1 cellular context compared by ENCODE assay signal in genomic region chr6:56346958-56347357, GRCh38.
TF ChIP-seq lines count a peak whose summit lies in the region.

No MANE protein-coding gene starts in this region.

TF ChIP-seq in IMR-90, 13 proteins besides CTCF, POLR2A, EP300 and RAD21:
- TF ChIP-seq BHLHE40 (IDR thresholded peaks at IDR 0.05; ENCODE audit: low read depth, low read length) (no peak), MAFK (IDR thresholded peaks at IDR 0.05; ENCODE audit: low read depth, low read length) (no peak), CEBPB (IDR thresholded peaks at IDR 0.05; ENCODE audit: low read depth, low read length) (no peak), MXI1 (IDR thresholded peaks at IDR 0.05; ENCODE audit: borderline replicate concordance, low read depth, low read length) (no peak), NFE2L2 (IDR thresholded peaks at IDR 0.05; ENCODE audit: low read depth, low read length) (no peak), SMC3 (IDR thresholded peaks at IDR 0.05; ENCODE audit: low read depth, low read length) (no peak), FOS (IDR thresholded peaks at IDR 0.05; ENCODE audit: low read depth, low read length) (no peak), MAZ (IDR thresholded peaks at IDR 0.05; ENCODE audit: borderline replicate concordance, low read depth, low read length) (no peak), RFX5 (IDR thresholded peaks at IDR 0.05; ENCODE audit: low read depth, low read length) (no peak), CHD1 (IDR thresholded peaks at IDR 0.05; ENCODE audit: low read depth, low read length) (no peak), RCOR1 (IDR thresholded peaks at IDR 0.05; ENCODE audit: insufficient replicate concordance, low read length) (no peak)
- TF ChIP-seq, protein P1, sequence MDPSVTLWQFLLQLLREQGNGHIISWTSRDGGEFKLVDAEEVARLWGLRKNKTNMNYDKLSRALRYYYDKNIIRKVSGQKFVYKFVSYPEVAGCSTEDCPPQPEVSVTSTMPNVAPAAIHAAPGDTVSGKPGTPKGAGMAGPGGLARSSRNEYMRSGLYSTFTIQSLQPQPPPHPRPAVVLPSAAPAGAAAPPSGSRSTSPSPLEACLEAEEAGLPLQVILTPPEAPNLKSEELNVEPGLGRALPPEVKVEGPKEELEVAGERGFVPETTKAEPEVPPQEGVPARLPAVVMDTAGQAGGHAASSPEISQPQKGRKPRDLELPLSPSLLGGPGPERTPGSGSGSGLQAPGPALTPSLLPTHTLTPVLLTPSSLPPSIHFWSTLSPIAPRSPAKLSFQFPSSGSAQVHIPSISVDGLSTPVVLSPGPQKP (IDR thresholded peaks at IDR 0.05; ENCODE audit: borderline replicate concordance, low read depth, low read length): no peak
- TF ChIP-seq, protein P2, sequence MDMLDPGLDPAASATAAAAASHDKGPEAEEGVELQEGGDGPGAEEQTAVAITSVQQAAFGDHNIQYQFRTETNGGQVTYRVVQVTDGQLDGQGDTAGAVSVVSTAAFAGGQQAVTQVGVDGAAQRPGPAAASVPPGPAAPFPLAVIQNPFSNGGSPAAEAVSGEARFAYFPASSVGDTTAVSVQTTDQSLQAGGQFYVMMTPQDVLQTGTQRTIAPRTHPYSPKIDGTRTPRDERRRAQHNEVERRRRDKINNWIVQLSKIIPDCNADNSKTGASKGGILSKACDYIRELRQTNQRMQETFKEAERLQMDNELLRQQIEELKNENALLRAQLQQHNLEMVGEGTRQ (IDR thresholded peaks at IDR 0.05; ENCODE audit: low read depth, low read length): no peak
